ENCODE assay signal across 8 cellular contexts in genomic region chr12:57216014-57216891, GRCh38.
A peak's percentile ranks its signal among the peaks of the same experiment; 100 is the strongest.
DNase-seq lines count a peak whose midpoint lies in the region; ATAC-seq and TF ChIP-seq lines count a peak whose summit lies in the region.

Gene NXPH4, plus strand, starts transcription at chr12:57216794. Its CDS starts 176 bp downstream, at chr12:57216970.

- H3K4me3 ChIP-seq in OCI-LY1 (ENCODE audit: low read depth, low read length, poor library complexity, severe bottlenecking) (peak within 1 kb of the TSS; percentile 73), iPS-11a (ENCODE audit: low read depth, low read length) (peak within 1 kb of the TSS; percentile 29)

- H3K9ac ChIP-seq in OCI-LY1 (ENCODE audit: low read length), result peak within 1 kb of the TSS; percentile 80

- H3K27me3 ChIP-seq in OCI-LY1 (ENCODE audit: insufficient read depth, low read length), result peaks cover 4% of the 10 kb centered on the region; the same call in 1 of the 2 replicates

- no peaks in the 10 kb centered on the region for H3K9me3 ChIP-seq in OCI-LY1 (ENCODE audit: low read length)

- TF ChIP-seq CTCF in OCI-LY1 (IDR thresholded peaks at IDR 0.05; ENCODE audit: low read length), result no peak

- peak within 1 kb of the TSS; percentile 63 for H3K27ac ChIP-seq in OCI-LY1 (ENCODE audit: low read depth, low read length, poor library complexity, severe bottlenecking)

- peak within 1 kb of the TSS; percentile 90 for H3K4me2 ChIP-seq in OCI-LY1 (ENCODE audit: low read length)

- H3K36me3 ChIP-seq in OCI-LY1 (ENCODE audit: insufficient read depth, low read length), result no peaks in the 10 kb centered on the region

- H3K9me2 ChIP-seq in OCI-LY1 (ENCODE audit: low read depth, low read length), result no peaks in the 10 kb centered on the region

- H4K20me1 ChIP-seq in OCI-LY1 (ENCODE audit: insufficient read depth, low read length), result no peaks in the 10 kb centered on the region

- no peak for ATAC-seq in GM21423 (IDR thresholded peaks at IDR 0.05; ENCODE audit: unreplicated experiment)
- ATAC-seq in GM21825 (IDR thresholded peaks at IDR 0.05; ENCODE audit: unreplicated experiment), result no peak

- no peak within 1 kb of the TSS for H2AFZ ChIP-seq in OCI-LY1 (ENCODE audit: low read length)

- no peaks in the 10 kb centered on the region for H3F3A ChIP-seq in OCI-LY1 (ENCODE audit: insufficient read depth, low read length)

- peak; percentile 69 for DNase-seq in stimulated activated CD4-positive, alpha-beta T cell treated with anti-CD3 and anti-CD28 coated beads, Interleukin-12 subunit alpha, Interleukin-12 subunit beta, amount 100 ng/mL, for 4 hours
- DNase-seq in stimulated activated CD4-positive, alpha-beta T cell treated with anti-CD3 and anti-CD28 coated beads, Interleukin-1b, Interleukin-23, amount 100 ng/mL, for 48 hours, result no peak
- peak; percentile 68 for DNase-seq in activated naive CD4-positive, alpha-beta T cell treated with anti-CD3 and anti-CD28 coated beads, Interleukin-2, amount 50 U/mL, for 16 hours
- peak; percentile 45 for DNase-seq in stimulated activated CD8-positive, alpha-beta memory T cell treated with anti-CD3 and anti-CD28 coated beads, Interleukin-12 subunit alpha, Interleukin-12 subunit beta, amount 100 ng/mL, for 4 hours (ENCODE audit: low read depth)

- H3K79me2 ChIP-seq in OCI-LY1 (ENCODE audit: insufficient read depth, low read length), result no peaks in the 10 kb centered on the region

- peaks cover 81% of the 10 kb centered on the region for H3K4me1 ChIP-seq in OCI-LY1 (ENCODE audit: insufficient read depth, low read length, severe bottlenecking)
